20 cellular contexts compared by ENCODE assay signal in the genomic region with DNA sequence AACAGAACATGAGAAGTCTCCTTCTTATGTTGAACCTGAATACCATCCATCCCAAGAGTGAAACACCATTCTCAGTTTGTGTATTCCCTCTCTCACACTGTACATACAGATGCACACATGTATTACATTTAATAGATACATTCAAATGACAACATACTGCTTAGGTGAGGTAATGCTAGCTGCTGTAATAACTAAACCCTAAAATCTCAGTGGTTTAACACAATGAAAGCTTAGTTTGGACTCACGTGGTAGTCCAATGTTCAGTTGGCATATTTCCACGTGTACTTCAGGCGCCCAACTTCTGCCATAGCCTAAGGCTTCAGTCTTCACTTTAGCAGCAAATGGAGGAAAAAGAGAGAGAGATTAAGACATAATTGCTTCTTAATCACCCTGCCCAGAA.
DNase-seq lines count a peak whose midpoint lies in the region; ATAC-seq, FAIRE-seq and TF ChIP-seq lines count a peak whose summit lies in the region.
"Had no signal": no experiment of that assay in that cellular context is flagged by ENCODE, and none has a peak within 500 bp of the region (broad histone marks: within the 10 kb centered on the region; RNA-seq: fewer than 3 reads in every experiment).

No MANE protein-coding gene starts in this region.

- H3K4me3 ChIP-seq in HepG2 (replicated peaks in 1 of 3; ENCODE audit: insufficient read depth in 1 of 3, low read depth in 2 of 3, low read length in 3 of 3) (no peak overlapping the region), right lobe of liver (no peak overlapping the region)
- H3K4me3 ChIP-seq: BLaER1 had no signal

- H3K9ac ChIP-seq in HepG2 (ENCODE audit: insufficient read depth, low read depth, low read length), result no peak overlapping the region
- H3K9ac ChIP-seq: BLaER1 had no signal

- H3K27me3 ChIP-seq in HepG2 (ENCODE audit: control insufficient read depth in 1 of 2, insufficient read depth in 2 of 2, low read length in 2 of 2) (no peaks in the 10 kb centered on the region; a peak in 1 of 5 replicates), right lobe of liver (no peaks in the 10 kb centered on the region)
- H3K27me3 ChIP-seq: BE2C, BLaER1 had no signal

- no peak for ATAC-seq in HepG2
- ATAC-seq in right lobe of liver, result no peak
- ATAC-seq in left colon, result peak; percentile 16
- no peak for ATAC-seq in HG03108 (IDR thresholded peaks at IDR 0.05; ENCODE audit: unreplicated experiment)

- DNase-seq in HepG2 (ENCODE audit: low spot score) (no peak), right lobe of liver (no peak), left colon (no peak)
- DNase-seq in effector CD4-positive, alpha-beta T cell, result no peak
- DNase-seq: ACHN; BE2C; C1 segment of cervical spinal cord; Caco-2; Calu3; CD4-positive, alpha-beta memory T cell; CD4-positive, CD25-positive, alpha-beta regulatory T cell; DMS79 treated with DMSO at 0.1 percent for 48 hours; GF-D8 had no signal

- H3K36me3 ChIP-seq in HepG2 (replicated peaks in 1 of 2; ENCODE audit: control insufficient read depth in 1 of 2, insufficient read depth in 2 of 2, low read length in 2 of 2), result peaks cover 3 to 16% of the 10 kb centered on the region in 2 experiments; a peak in 3 of 5 replicates
- no peaks in the 10 kb centered on the region for H3K36me3 ChIP-seq in right lobe of liver
- H3K36me3 ChIP-seq: BE2C had no signal

- POLR2A ChIA-PET in HepG2 (lab: Yijun Ruan, JAX), result no interaction called here

- no peak for FAIRE-seq in HepG2 (lab: Jason Lieb, UNC)
- FAIRE-seq: D721Med, G401.6, GM12891, GM19239 had no signal

- H3K9me3 ChIP-seq in HepG2 (ENCODE audit: low read length), result peaks cover 19% of the 10 kb centered on the region
- H3K9me3 ChIP-seq in right lobe of liver, result no peaks in the 10 kb centered on the region
- H3K9me3 ChIP-seq: BE2C had no signal

- no peaks in the 10 kb centered on the region for H4K20me1 ChIP-seq in HepG2 (ENCODE audit: insufficient read depth, low read length)
- H4K20me1 ChIP-seq: BLaER1 had no signal

- H3K4me1 ChIP-seq in HepG2 (ENCODE audit: insufficient read depth, low read length), result no peaks in the 10 kb centered on the region
- H3K4me1 ChIP-seq in right lobe of liver, result no peaks in the 10 kb centered on the region
- H3K4me1 ChIP-seq: BE2C, BLaER1, Caco-2 had no signal

- WGBS in HepG2 (ENCODE audit: low lambda C conversion rate), result 87% methylated on average over 3 of the region's 3 CpGs
- WGBS in right lobe of liver (ENCODE audit: insufficient coverage, low coverage, low lambda C conversion rate, missing lambda C conversion rate), result 67% methylated on average over 3 of the region's 3 CpGs

- CTCF ChIA-PET in HepG2 (lab: Yijun Ruan, JAX; ENCODE audit: low intra/inter-chr PET ratio, low total read pairs), result no interaction called here

- in situ Hi-C loops in HepG2 (cut with HindIII; ENCODE audit: extremely low pct_ligation_motif_present, low pct_unique_long_range_greater_than_20kb), result loop anchor here (25.0 kb wide), 2 partner anchors 314 to 664 kb away; no protein-coding TSS in a partner anchor

- no peak overlapping the region for H3K4me2 ChIP-seq in HepG2 (ENCODE audit: low read depth, low read length)
- H3K4me2 ChIP-seq: BLaER1 had no signal

- no peak overlapping the region for H2AFZ ChIP-seq in HepG2 (ENCODE audit: low read length)

- TF ChIP-seq RAD21 in HepG2 (CRISPR knock-in tag; IDR thresholded peaks at IDR 0.05), result no peak

- TF ChIP-seq EP300 in HepG2 (IDR thresholded peaks at IDR 0.05; ENCODE audit: low read depth in 2 of 2, low read length in 2 of 2), result no peak
- TF ChIP-seq EP300 in HepG2 (CRISPR knock-in tag; IDR thresholded peaks at IDR 0.05; ENCODE audit: borderline replicate concordance), result no peak

- TF ChIP-seq POLR2A in HepG2 (IDR thresholded peaks at IDR 0.05; ENCODE audit: insufficient read depth in 1 of 2, low read depth in 2 of 2, low read length in 2 of 2) (no peak), right lobe of liver (IDR thresholded peaks at IDR 0.05) (no peak)

- H3K27ac ChIP-seq in HepG2 (ENCODE audit: extremely low read length, insufficient read depth, low read length) (no peak overlapping the region), right lobe of liver (no peak overlapping the region)
- H3K27ac ChIP-seq: 22Rv1, BLaER1 had no signal

- BruUV-seq in HepG2 (replicated peaks; lab: Mats Ljungman, UMichigan), result no TSS peak

- H3K79me2 ChIP-seq in HepG2 (ENCODE audit: insufficient read depth, low read length), result no peaks in the 10 kb centered on the region

- no peak for TF ChIP-seq CTCF in HepG2 (CRISPR knock-in tag; IDR thresholded peaks at IDR 0.05)
- no peak for TF ChIP-seq CTCF in right lobe of liver (IDR thresholded peaks at IDR 0.05)

- intact Hi-C loops in HepG2 (cut with micrococcal nuclease; ENCODE audit: unreplicated experiment), result no loop called here
- intact Hi-C loops in right lobe of liver (cut with DNase I), result no loop called here
- intact Hi-C loops in left colon (cut with DNase I, micrococcal nuclease), result no loop called here

TF ChIP-seq in HepG2, 621 proteins besides CTCF, POLR2A, EP300 and RAD21:
- peak; percentile 94 for TF ChIP-seq ZNF12 (CRISPR knock-in tag; IDR thresholded peaks at IDR 0.05)
- TF ChIP-seq SIX1 (CRISPR knock-in tag; IDR thresholded peaks at IDR 0.05; ENCODE audit: borderline replicate concordance), result no peak
